25 cellular contexts compared by ENCODE assay signal in genomic region chr5:113065626-113066025, GRCh38.
"Had no signal": no experiment of that assay in that cellular context is flagged by ENCODE, and none has a peak within 500 bp of the region (broad histone marks: within the 10 kb centered on the region; RNA-seq: fewer than 3 reads in every experiment).

No MANE protein-coding gene starts in this region.

- H3K4me3 ChIP-seq: ascending aorta, body of pancreas had no signal

- ATAC-seq: activated CD8-positive, alpha-beta memory T cell treated with anti-CD3 and anti-CD28 coated beads, Interleukin-2, amount 10 ng/mL, durations not matched to agents 7 days and 5 days; activated naive CD4-positive, alpha-beta T cell treated with anti-CD3 and anti-CD28 coated beads, Interleukin-2, amount 50 U/mL, for 72 hours; activated naive CD8-positive, alpha-beta T cell treated with anti-CD3 and anti-CD28 coated beads, Interleukin-2, amount 50 U/mL, for 24 hours; body of pancreas; T-helper 17 cell had no signal

- H3K9me3 ChIP-seq: ascending aorta, body of pancreas had no signal

- H3K4me1 ChIP-seq: ascending aorta, body of pancreas had no signal

- DNase-seq: activated B cell treated with CpG ODN at 0.5 μM for 24 hours; activated CD4-positive, alpha-beta T cell treated with anti-CD3 and anti-CD28 coated beads for 1 hour; activated CD4-positive, alpha-beta T cell treated with anti-CD3 and anti-CD28 coated beads, Interleukin-2, amount 10 ng/mL, durations not matched to agents 24 days and 14 days; activated CD4-positive, alpha-beta T cell treated with anti-CD3 and anti-CD28 coated beads, Interleukin-2, amount 50 U/mL, for 48 hours; activated CD8-positive, alpha-beta memory T cell treated with anti-CD3 and anti-CD28 coated beads, Interleukin-2, amount 10 ng/mL, durations not matched to agents 7 days and 5 days; activated effector memory CD4-positive, alpha-beta T cell treated with anti-CD3 and anti-CD28 coated beads, Interleukin-2, amount 50 U/mL, for 16 hours; activated naive CD4-positive, alpha-beta T cell treated with Interleukin-2 at 50 U/mL for 16 hours; activated naive CD8-positive, alpha-beta T cell treated with anti-CD3 and anti-CD28 coated beads, Interleukin-2, amount 50 U/mL, for 24 hours; activated T-cell treated with anti-CD3 and anti-CD28 coated beads, Interleukin-2, amount 50 U/mL, for 24 hours; amniotic stem cell; body of pancreas; Kasumi-1; KBM-7; NCI-H1092; NCI-H1417; NCI-H1930; NCI-H2171; NCI-H226; NCI-H526; NK-92 treated with Interleukin-12 subunit alpha and Interleukin-12 subunit beta, amount 100 ng/mL, for 24 hours; SHP77 treated with DMSO at 0.1 percent for 48 hours; T-helper 17 cell; T-helper 9 cell had no signal

- H3K27me3 ChIP-seq: ascending aorta, body of pancreas had no signal

- H3K27ac ChIP-seq: ascending aorta, body of pancreas had no signal
